Comparison of ENCODE assay signal across 1 cellular context in genomic region chr2:146295080-146295670, GRCh38.
TF ChIP-seq lines count a peak whose summit lies in the region.

No MANE protein-coding gene starts in this region.

TF ChIP-seq in HCT116, 20 proteins besides CTCF, POLR2A, EP300 and RAD21:
- TF ChIP-seq REST (IDR thresholded peaks at IDR 0.05; ENCODE audit: low read depth) (no peak), CBX3 (IDR thresholded peaks at IDR 0.05; ENCODE audit: low read depth) (peak; percentile 49; the same call in 1 of the 2 replicates), ZBTB33 (IDR thresholded peaks at IDR 0.05; ENCODE audit: extremely low read depth, insufficient replicate concordance, low read length) (no peak), YY1 (IDR thresholded peaks at IDR 0.05; ENCODE audit: extremely low read depth, insufficient replicate concordance, low read depth, low read length) (no peak), JUND (IDR thresholded peaks at IDR 0.05) (no peak), ZNF274 (IDR thresholded peaks at IDR 0.05; ENCODE audit: low read depth, low read length) (no peak), SRF (IDR thresholded peaks at IDR 0.05; ENCODE audit: low read depth) (no peak), SIN3A (IDR thresholded peaks at IDR 0.05; ENCODE audit: low read depth) (no peak)
